12 cellular contexts compared by ENCODE assay signal in the genomic region with DNA sequence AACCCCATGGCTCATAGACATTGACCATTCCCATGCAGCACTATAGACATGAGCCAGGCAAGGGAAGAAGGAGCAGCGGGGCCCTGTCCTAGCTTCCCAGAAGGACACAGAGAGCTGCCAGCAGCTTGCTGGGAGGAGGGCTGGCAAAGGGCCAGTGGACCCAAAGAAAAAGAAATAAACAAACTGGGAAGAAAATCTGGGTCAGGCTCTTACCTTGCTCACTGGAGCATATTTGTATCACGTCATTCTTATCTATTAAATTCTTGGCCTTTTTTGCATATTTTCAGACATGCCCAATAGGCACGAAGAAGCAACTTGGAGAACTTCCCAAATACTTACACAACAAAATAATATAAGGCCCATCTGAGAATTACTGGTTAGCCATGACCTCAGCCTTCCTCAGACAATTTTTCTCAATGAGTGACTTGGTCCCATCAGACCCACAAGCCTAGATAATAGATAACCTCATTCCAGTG. TPM values are rescaled to one million over a fixed set of nuclear protein-coding genes. Genes with fewer than 3 reads are reported as not detected.
A peak's percentile ranks its signal among the peaks of the same experiment; 100 is the strongest.
DNase-seq lines count a peak whose midpoint lies in the region; ATAC-seq and TF ChIP-seq lines count a peak whose summit lies in the region.
"Had no signal": no experiment of that assay in that cellular context is flagged by ENCODE, and none has a peak within 500 bp of the region (broad histone marks: within the 10 kb centered on the region; RNA-seq: fewer than 3 reads in every experiment).

No MANE protein-coding gene starts in this region.

- no peaks in the 10 kb centered on the region for H3K27me3 ChIP-seq in naive thymus-derived CD4-positive, alpha-beta T cell (ENCODE audit: control insufficient read depth in 2 of 2, insufficient read depth in 2 of 2, low read length in 2 of 2)
- no peaks in the 10 kb centered on the region for H3K27me3 ChIP-seq in GM23338 (ENCODE audit: insufficient read depth)

- intact Hi-C loops in naive thymus-derived CD4-positive, alpha-beta T cell (cut with micrococcal nuclease), result no loop called here

- no peaks in the 10 kb centered on the region for H3K9me3 Mint-ChIP-seq in naive thymus-derived CD4-positive, alpha-beta T cell
- H3K9me3 Mint-ChIP-seq in GM23338, result no peaks in the 10 kb centered on the region

- H3K4me2 ChIP-seq in GM23338, result no peak overlapping the region

- H3K36me3 ChIP-seq in naive thymus-derived CD4-positive, alpha-beta T cell (ENCODE audit: control insufficient read depth in 2 of 3, insufficient read depth in 3 of 3, low read length in 3 of 3), result peaks cover 0 to 24% (median 10%) of the 10 kb centered on the region in 3 experiments
- H3K36me3 ChIP-seq in GM23338 (ENCODE audit: insufficient read depth), result no peaks in the 10 kb centered on the region

- peak overlapping the region; percentile 24 to 99 (median 89) for H3K27ac Mint-ChIP-seq in naive thymus-derived CD4-positive, alpha-beta T cell
- H3K27ac Mint-ChIP-seq in GM23338, result no peak overlapping the region

- peak; percentile 25 for DNase-seq in AG09319 (ENCODE audit: extremely low read depth, low read depth)
- peak; percentile 22 for DNase-seq in LHCN-M2 (ENCODE audit: low read depth)
- DNase-seq in cerebellar cortex (ENCODE audit: low spot score), result peak; percentile 97
- no peak for DNase-seq in naive thymus-derived CD4-positive, alpha-beta T cell
- DNase-seq in T-helper 9 cell, result no peak
- no peak for DNase-seq in DMS53 treated with DMSO at 0.1 percent for 48 hours (lab: John Stamatoyannopoulos, UW; ENCODE audit: unreplicated experiment)
- DNase-seq in GM23338 (ENCODE audit: low spot score), result no peak
- DNase-seq: activated T-cell treated with anti-CD3 and anti-CD28 coated beads for 4 hours, DND-41, NCI-H1092 treated with DMSO at 0.1 percent for 48 hours, SIG-M5 had no signal

- H3K79me2 ChIP-seq in GM23338 (replicated peaks; ENCODE audit: insufficient read depth), result no peaks in the 10 kb centered on the region

- no peaks in the 10 kb centered on the region for H4K20me1 ChIP-seq in GM23338 (replicated peaks; ENCODE audit: insufficient read depth)

- ATAC-seq in naive thymus-derived CD4-positive, alpha-beta T cell, result no peak
- ATAC-seq in GM21619 (IDR thresholded peaks at IDR 0.05; ENCODE audit: unreplicated experiment), result no peak
- no peak for ATAC-seq in GM23338

- peak overlapping the region in 8 of 10 donors; percentile 27 to 83 (median 56) for H3K4me3 Mint-ChIP-seq in naive thymus-derived CD4-positive, alpha-beta T cell
- no peak overlapping the region for H3K4me3 Mint-ChIP-seq in GM23338

- no peaks in the 10 kb centered on the region for H3F3A ChIP-seq in GM23338 (replicated peaks; ENCODE audit: low read depth)

- H3K4me3 ChIP-seq in naive thymus-derived CD4-positive, alpha-beta T cell (ENCODE audit: low read length), result no peak overlapping the region
- no peak overlapping the region for H3K4me3 ChIP-seq in GM23338

- TF ChIP-seq CTCF in AG09319 (IDR thresholded peaks at IDR 0.05; ENCODE audit: low read depth, low read length) (no peak), GM23338 (conservative IDR thresholded peaks at IDR 0.05; ENCODE audit: low read depth in 2 of 2) (no peak)

- peaks cover 85 to 86% of the 10 kb centered on the region in 2 donors for H3K4me1 ChIP-seq in naive thymus-derived CD4-positive, alpha-beta T cell (ENCODE audit: control insufficient read depth in 2 of 2, insufficient read depth in 2 of 2, low read length in 2 of 2)
- no peaks in the 10 kb centered on the region for H3K4me1 ChIP-seq in GM23338 (ENCODE audit: insufficient read depth)

- H3K27me3 Mint-ChIP-seq in naive thymus-derived CD4-positive, alpha-beta T cell, result no peaks in the 10 kb centered on the region
- peaks cover 1% of the 10 kb centered on the region for H3K27me3 Mint-ChIP-seq in GM23338 (ENCODE audit: insufficient read depth, low read depth, poor library complexity)

- POLR2A ChIA-PET in naive thymus-derived CD4-positive, alpha-beta T cell (lab: Charles Lee), result no interaction called here

- peaks cover 86 to 100% (median 99%) of the 10 kb centered on the region in 7 donors for H3K4me1 Mint-ChIP-seq in naive thymus-derived CD4-positive, alpha-beta T cell
- H3K4me1 Mint-ChIP-seq in GM23338, result peaks cover 2% of the 10 kb centered on the region

- peaks cover 3 to 64% (median 34%) of the 10 kb centered on the region in 5 donors for H3K36me3 Mint-ChIP-seq in naive thymus-derived CD4-positive, alpha-beta T cell
- H3K36me3 Mint-ChIP-seq in GM23338 (ENCODE audit: low read depth), result no peaks in the 10 kb centered on the region

- no peak overlapping the region for H2AFZ ChIP-seq in GM23338

- CTCF ChIA-PET in naive thymus-derived CD4-positive, alpha-beta T cell (lab: Charles Lee), result interaction anchor here (1.1 to 2.4 kb wide), 3 partner anchors 16 to 154 kb away, joined by 3 to 8 read pairs (median 3); no protein-coding TSS in a partner anchor

- H3K27ac ChIP-seq in naive thymus-derived CD4-positive, alpha-beta T cell (ENCODE audit: low read depth, low read length), result peak overlapping the region; percentile 17
- no peak overlapping the region for H3K27ac ChIP-seq in GM23338 (ENCODE audit: low read depth)

- H3K9me3 ChIP-seq in naive thymus-derived CD4-positive, alpha-beta T cell (ENCODE audit: control insufficient read depth in 2 of 3, low read length in 3 of 3), result no peaks in the 10 kb centered on the region

- H3K9me2 ChIP-seq in GM23338 (ENCODE audit: insufficient read depth), result peaks cover 6% of the 10 kb centered on the region; the same call in 1 of the 2 replicates

TF ChIP-seq in GM23338, 12 proteins besides CTCF, POLR2A, EP300 and RAD21 (continues in another document):
- TF ChIP-seq, protein P1, sequence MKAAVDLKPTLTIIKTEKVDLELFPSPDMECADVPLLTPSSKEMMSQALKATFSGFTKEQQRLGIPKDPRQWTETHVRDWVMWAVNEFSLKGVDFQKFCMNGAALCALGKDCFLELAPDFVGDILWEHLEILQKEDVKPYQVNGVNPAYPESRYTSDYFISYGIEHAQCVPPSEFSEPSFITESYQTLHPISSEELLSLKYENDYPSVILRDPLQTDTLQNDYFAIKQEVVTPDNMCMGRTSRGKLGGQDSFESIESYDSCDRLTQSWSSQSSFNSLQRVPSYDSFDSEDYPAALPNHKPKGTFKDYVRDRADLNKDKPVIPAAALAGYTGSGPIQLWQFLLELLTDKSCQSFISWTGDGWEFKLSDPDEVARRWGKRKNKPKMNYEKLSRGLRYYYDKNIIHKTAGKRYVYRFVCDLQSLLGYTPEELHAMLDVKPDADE (IDR thresholded peaks at IDR 0.05), result no peak
- no peak for TF ChIP-seq EZH2phosphoT487 (IDR thresholded peaks at IDR 0.05; ENCODE audit: unreplicated experiment)

RNA-seq across cellular contexts. Expression of a gene that starts 28.4 kb away (rescaled TPM):
- not detected in 2 replicates for total RNA-seq in LHCN-M2 (2014; rRNA removed)
- 0.04 TPM for polyA plus RNA-seq in LHCN-M2 (2012)
- 100 to 1,000 TPM; 100 to 182 (median 101) TPM for total RNA-seq in naive thymus-derived CD4-positive, alpha-beta T cell
- 100 to 1,000 TPM in 1 of 2 donors, 10 to 100 TPM in 1; 77.6 to 113 TPM for polyA plus RNA-seq in naive thymus-derived CD4-positive, alpha-beta T cell
- 1.1 and 1.2 TPM in 2 replicates for total RNA-seq in GM23338 (2014; rRNA removed; shearing (Covaris generic))
- polyA plus RNA-seq in GM23338 (2016; fragmentation: Nextera tagmentation; extraction: Ambion mirVana), result 0.54 and 1.1 TPM in 2 replicates

Comparison
In these comparisons a context has a peak if more than half of its experiments do, and no peak if none do; other contexts are left out.
1. DNase-seq: peak in AG09319 (single experiment), LHCN-M2 (single experiment) and cerebellar cortex (single experiment); none in naive thymus-derived CD4-positive, alpha-beta T cell (0 of 9), T-helper 9 cell (single experiment), DMS53 treated with DMSO at 0.1 percent for 48 hours (single experiment) and GM23338 (single experiment).
2. RNA of a gene that starts 28.4 kb away (total RNA-seq): 100 to 182 TPM in naive thymus-derived CD4-positive, alpha-beta T cell; 1.1 to 1.2 TPM in GM23338 and not detected in LHCN-M2; every median in the first group is over 10 times any median in the second.